Comparison of ENCODE assay signal across 8 cellular contexts in the genomic region with DNA sequence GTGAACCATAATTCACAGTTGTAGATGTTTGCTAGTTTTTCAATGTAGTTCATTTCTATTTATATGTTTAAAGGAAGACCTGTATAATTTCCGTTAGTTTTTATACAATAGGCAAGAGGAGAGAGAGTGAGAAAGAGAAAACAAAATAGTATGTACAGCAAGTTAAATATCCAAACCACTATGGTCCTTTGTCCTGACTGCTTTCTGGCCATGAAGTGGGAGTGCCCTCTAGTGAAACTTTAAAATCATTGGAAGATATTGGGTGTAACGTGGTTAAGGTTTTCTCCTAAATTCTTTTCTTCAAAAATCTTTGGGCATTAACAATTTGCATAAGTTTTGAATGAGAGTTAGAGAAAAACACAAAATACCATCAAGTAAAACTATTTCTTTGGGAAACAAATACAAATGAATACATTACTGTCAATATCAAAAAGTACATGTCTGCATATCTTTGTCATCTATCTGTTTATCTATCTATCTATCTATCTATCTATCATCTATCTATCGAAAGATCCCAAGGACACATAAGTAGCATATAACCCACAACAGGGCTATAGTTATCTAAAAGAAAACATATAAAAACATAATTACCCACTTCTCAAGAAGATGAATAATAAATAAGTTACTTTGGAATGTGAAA.
DNase-seq lines count a peak whose midpoint lies in the region; ATAC-seq and TF ChIP-seq lines count a peak whose summit lies in the region.

No MANE protein-coding gene starts in this region.

- H3K27me3 Mint-ChIP-seq in neural crest cell (ENCODE audit: low read depth): peaks cover 2% of the 10 kb centered on the region
- peaks cover 18% of the 10 kb centered on the region for H3K27me3 Mint-ChIP-seq in stimulated activated naive CD8-positive, alpha-beta T cell treated with anti-CD3 and anti-CD28 coated beads, Interleukin-15, amount 100 ng/mL, for 72 hours

- no peaks in the 10 kb centered on the region for H3K36me3 Mint-ChIP-seq in neural crest cell (ENCODE audit: low read depth)

- no peaks in the 10 kb centered on the region for H3K9me3 Mint-ChIP-seq in neural crest cell
- H3K9me3 Mint-ChIP-seq in stimulated activated naive CD8-positive, alpha-beta T cell treated with anti-CD3 and anti-CD28 coated beads, Interleukin-15, amount 100 ng/mL, for 72 hours: no peaks in the 10 kb centered on the region

- no peaks in the 10 kb centered on the region for H3K4me1 ChIP-seq in right atrium auricular region

- peaks cover 58% of the 10 kb centered on the region for H3K4me1 Mint-ChIP-seq in neural crest cell
- H3K4me1 Mint-ChIP-seq in stimulated activated naive CD8-positive, alpha-beta T cell treated with anti-CD3 and anti-CD28 coated beads, Interleukin-15, amount 100 ng/mL, for 72 hours: no peaks in the 10 kb centered on the region

- no peaks in the 10 kb centered on the region for H3K27me3 ChIP-seq in right atrium auricular region

- DNase-seq in Right ventricle myocardium superior: no peak
- DNase-seq in right atrium auricular region (ENCODE audit: low spot score): no peak
- peak; percentile 89 for DNase-seq in NCI-H345 treated with DMSO at 0.1 percent for 48 hours (lab: John Stamatoyannopoulos, UW; ENCODE audit: unreplicated experiment)
- DNase-seq in choroid plexus epithelial cell (ENCODE audit: low read depth): peak; percentile 45
- no peak for DNase-seq in neural crest cell (ENCODE audit: low read depth, low spot score)
- no peak for DNase-seq in NK-92 (lab: John Stamatoyannopoulos, UW; ENCODE audit: unreplicated experiment)
- no peak for DNase-seq in stimulated activated naive CD8-positive, alpha-beta T cell treated with anti-CD3 and anti-CD28 coated beads, Interleukin-15, amount 100 ng/mL, for 72 hours

- no peaks in the 10 kb centered on the region for H3K9me3 ChIP-seq in right atrium auricular region

- TF ChIP-seq CTCF in right atrium auricular region (IDR thresholded peaks at IDR 0.05) (peak in 1 of 2 donors; percentile 62), choroid plexus epithelial cell (conservative IDR thresholded peaks at IDR 0.05; ENCODE audit: low read depth, low read length) (peak; percentile 54), neural crest cell (conservative IDR thresholded peaks at IDR 0.05) (peak; percentile 87)

- no peak overlapping the region for H3K27ac Mint-ChIP-seq in neural crest cell (ENCODE audit: unreplicated experiment)
- no peak overlapping the region for H3K27ac Mint-ChIP-seq in stimulated activated naive CD8-positive, alpha-beta T cell treated with anti-CD3 and anti-CD28 coated beads, Interleukin-15, amount 100 ng/mL, for 72 hours

- H3K27ac ChIP-seq in right atrium auricular region: no peak overlapping the region

- H3K4me3 ChIP-seq in right atrium auricular region (no peak overlapping the region), choroid plexus epithelial cell (ENCODE audit: low read depth, low read length) (no peak overlapping the region)

- H3K4me3 Mint-ChIP-seq in neural crest cell: no peak overlapping the region
- H3K4me3 Mint-ChIP-seq in stimulated activated naive CD8-positive, alpha-beta T cell treated with anti-CD3 and anti-CD28 coated beads, Interleukin-15, amount 100 ng/mL, for 72 hours: no peak overlapping the region

- no peaks in the 10 kb centered on the region for H3K36me3 ChIP-seq in right atrium auricular region

- ATAC-seq in Right ventricle myocardium superior (ENCODE audit: poor library complexity) (peak; percentile 56), HG02610 (IDR thresholded peaks at IDR 0.05; ENCODE audit: unreplicated experiment) (no peak)
- no peak for ATAC-seq in stimulated activated naive CD8-positive, alpha-beta T cell treated with anti-CD3 and anti-CD28 coated beads, Interleukin-15, amount 100 ng/mL, for 72 hours

- intact Hi-C loops in Right ventricle myocardium superior (cut with DNase I): loop anchor here (10.0 kb wide), 1 partner anchor 1044 kb away; no protein-coding TSS in a partner anchor

Comparison
In these comparisons a context has a peak if more than half of its experiments do, and no peak if none do; other contexts are left out.
1. DNase-seq: peak in NCI-H345 treated with DMSO at 0.1 percent for 48 hours (single experiment) and choroid plexus epithelial cell (single experiment); none in Right ventricle myocardium superior (single experiment), right atrium auricular region (single experiment), neural crest cell (single experiment), NK-92 (single experiment) and stimulated activated naive CD8-positive, alpha-beta T cell treated with anti-CD3 and anti-CD28 coated beads, Interleukin-15, amount 100 ng/mL, for 72 hours (0 of 2).